Comparison of ENCODE assay signal across 1 cellular context in the genomic region with DNA sequence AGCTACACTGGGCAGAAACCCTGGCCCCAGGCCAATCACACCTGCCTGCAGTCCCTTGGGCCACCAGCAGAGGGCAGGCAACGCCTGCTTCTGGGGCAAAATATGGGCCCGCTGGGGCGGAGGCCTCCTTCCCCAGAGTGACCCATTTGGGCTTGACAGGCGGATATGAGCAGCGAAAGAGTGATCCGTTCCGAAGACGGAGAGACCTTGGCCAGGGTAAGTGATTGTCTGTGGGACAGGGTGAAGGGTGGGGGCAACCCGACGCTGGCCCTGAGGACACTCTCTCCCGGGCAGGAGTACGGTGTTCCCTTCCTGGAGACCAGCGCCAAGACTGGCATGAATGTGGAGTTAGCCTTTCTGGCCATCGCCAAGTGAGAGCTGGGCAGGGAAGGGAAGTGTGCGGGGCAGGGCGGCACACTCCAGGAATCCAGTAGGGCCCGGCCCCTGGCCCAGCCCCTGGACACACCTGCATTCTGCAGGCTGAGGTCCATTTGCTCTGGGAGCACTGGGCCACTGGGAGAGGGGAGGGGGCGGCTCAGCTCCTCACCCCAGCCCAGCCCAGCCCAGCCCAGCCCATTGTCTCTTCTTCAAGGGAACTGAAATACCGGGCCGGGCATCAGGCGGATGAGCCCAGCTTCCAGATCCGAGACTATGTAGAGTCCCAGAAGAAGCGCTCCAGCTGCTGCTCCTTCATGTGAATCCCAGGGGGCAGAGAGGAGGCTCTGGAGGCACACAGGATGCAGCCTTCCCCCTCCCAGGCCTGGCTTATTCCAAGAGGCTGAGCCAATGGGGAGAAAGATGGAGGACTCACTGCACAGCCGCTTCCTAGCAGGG.
TF ChIP-seq lines count a peak whose summit lies in the region.

No MANE protein-coding gene starts in this region.

TF ChIP-seq in HepG2, 621 proteins besides CTCF, POLR2A, EP300 and RAD21 (continued from another document and continues in another):
- TF ChIP-seq, protein P1, sequence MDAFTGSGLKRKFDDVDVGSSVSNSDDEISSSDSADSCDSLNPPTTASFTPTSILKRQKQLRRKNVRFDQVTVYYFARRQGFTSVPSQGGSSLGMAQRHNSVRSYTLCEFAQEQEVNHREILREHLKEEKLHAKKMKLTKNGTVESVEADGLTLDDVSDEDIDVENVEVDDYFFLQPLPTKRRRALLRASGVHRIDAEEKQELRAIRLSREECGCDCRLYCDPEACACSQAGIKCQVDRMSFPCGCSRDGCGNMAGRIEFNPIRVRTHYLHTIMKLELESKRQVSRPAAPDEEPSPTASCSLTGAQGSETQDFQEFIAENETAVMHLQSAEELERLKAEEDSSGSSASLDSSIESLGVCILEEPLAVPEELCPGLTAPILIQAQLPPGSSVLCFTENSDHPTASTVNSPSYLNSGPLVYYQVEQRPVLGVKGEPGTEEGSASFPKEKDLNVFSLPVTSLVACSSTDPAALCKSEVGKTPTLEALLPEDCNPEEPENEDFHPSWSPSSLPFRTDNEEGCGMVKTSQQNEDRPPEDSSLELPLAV (CRISPR knock-in tag; conservative IDR thresholded peaks at IDR 0.05; ENCODE audit: low read depth): no peak
- TF ChIP-seq, protein P2, sequence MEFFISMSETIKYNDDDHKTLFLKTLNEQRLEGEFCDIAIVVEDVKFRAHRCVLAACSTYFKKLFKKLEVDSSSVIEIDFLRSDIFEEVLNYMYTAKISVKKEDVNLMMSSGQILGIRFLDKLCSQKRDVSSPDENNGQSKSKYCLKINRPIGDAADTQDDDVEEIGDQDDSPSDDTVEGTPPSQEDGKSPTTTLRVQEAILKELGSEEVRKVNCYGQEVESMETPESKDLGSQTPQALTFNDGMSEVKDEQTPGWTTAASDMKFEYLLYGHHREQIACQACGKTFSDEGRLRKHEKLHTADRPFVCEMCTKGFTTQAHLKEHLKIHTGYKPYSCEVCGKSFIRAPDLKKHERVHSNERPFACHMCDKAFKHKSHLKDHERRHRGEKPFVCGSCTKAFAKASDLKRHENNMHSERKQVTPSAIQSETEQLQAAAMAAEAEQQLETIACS (CRISPR knock-in tag; IDR thresholded peaks at IDR 0.05): no peak
- no peak for TF ChIP-seq ZNF484 (CRISPR knock-in tag; IDR thresholded peaks at IDR 0.05; ENCODE audit: borderline replicate concordance, low read depth)
- TF ChIP-seq TP53 (CRISPR knock-in tag; conservative IDR thresholded peaks at IDR 0.05): 0 out of 2 replicates have a peak, but pooled peaks have one; percentile 68
- TF ChIP-seq ZFX (CRISPR knock-in tag; IDR thresholded peaks at IDR 0.05; ENCODE audit: low read depth): peak; percentile 82
- TF ChIP-seq ZNF782 (CRISPR knock-in tag; IDR thresholded peaks at IDR 0.05; ENCODE audit: borderline replicate concordance): 0 out of 2 replicates have a peak, but pooled peaks have one; percentile 20
- TF ChIP-seq, protein P3, sequence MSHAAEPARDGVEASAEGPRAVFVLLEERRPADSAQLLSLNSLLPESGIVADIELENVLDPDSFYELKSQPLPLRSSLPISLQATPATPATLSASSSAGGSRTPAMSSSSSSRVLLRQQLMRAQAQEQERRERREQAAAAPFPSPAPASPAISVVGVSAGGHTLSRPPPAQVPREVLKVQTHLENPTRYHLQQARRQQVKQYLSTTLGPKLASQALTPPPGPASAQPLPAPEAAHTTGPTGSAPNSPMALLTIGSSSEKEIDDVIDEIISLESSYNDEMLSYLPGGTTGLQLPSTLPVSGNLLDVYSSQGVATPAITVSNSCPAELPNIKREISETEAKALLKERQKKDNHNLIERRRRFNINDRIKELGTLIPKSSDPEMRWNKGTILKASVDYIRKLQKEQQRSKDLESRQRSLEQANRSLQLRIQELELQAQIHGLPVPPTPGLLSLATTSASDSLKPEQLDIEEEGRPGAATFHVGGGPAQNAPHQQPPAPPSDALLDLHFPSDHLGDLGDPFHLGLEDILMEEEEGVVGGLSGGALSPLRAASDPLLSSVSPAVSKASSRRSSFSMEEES (CRISPR knock-in tag; IDR thresholded peaks at IDR 0.05): 0 out of 2 replicates have a peak, but pooled peaks have one; percentile 30
- TF ChIP-seq ZNF614 (CRISPR knock-in tag; IDR thresholded peaks at IDR 0.05; ENCODE audit: borderline replicate concordance): peak; percentile 81; the same call in 1 of the 2 replicates
- no peak for TF ChIP-seq SMARCC2 (IDR thresholded peaks at IDR 0.05)
- TF ChIP-seq MIER3 (CRISPR knock-in tag; IDR thresholded peaks at IDR 0.05; ENCODE audit: borderline replicate concordance): no peak
- TF ChIP-seq NKX3-1 (CRISPR knock-in tag; IDR thresholded peaks at IDR 0.05): peak; percentile 10; the same call in 1 of the 2 replicates
- TF ChIP-seq NFATC3 (CRISPR knock-in tag; IDR thresholded peaks at IDR 0.05): 0 out of 2 replicates have a peak, but pooled peaks have one; percentile 85
- TF ChIP-seq ZBTB1 (CRISPR knock-in tag; IDR thresholded peaks at IDR 0.05; ENCODE audit: borderline replicate concordance): no peak
- TF ChIP-seq ZNF121 (CRISPR knock-in tag; IDR thresholded peaks at IDR 0.05): peak; percentile 80
- TF ChIP-seq ELF3 (CRISPR knock-in tag; IDR thresholded peaks at IDR 0.05): peak; percentile 73
- no peak for TF ChIP-seq ZNF224 (CRISPR knock-in tag; IDR thresholded peaks at IDR 0.05)
- peak; percentile 97 for TF ChIP-seq KDM2A (CRISPR knock-in tag; IDR thresholded peaks at IDR 0.05; ENCODE audit: borderline replicate concordance, low read depth)
- peak; percentile 65 for TF ChIP-seq FOXO1 (CRISPR knock-in tag; IDR thresholded peaks at IDR 0.05)
- peak; percentile 80; the same call in 1 of the 2 replicates for TF ChIP-seq ZNF839 (CRISPR knock-in tag; IDR thresholded peaks at IDR 0.05; ENCODE audit: borderline replicate concordance)
- 0 out of 2 replicates have a peak, but pooled peaks have one; percentile 60 for TF ChIP-seq ZNF607 (CRISPR knock-in tag; IDR thresholded peaks at IDR 0.05; ENCODE audit: borderline replicate concordance)
- TF ChIP-seq SKI (IDR thresholded peaks at IDR 0.05; ENCODE audit: partially characterized antibody): no peak
- peak; percentile 51; the same call in 1 of the 2 replicates for TF ChIP-seq BHLHE40 (IDR thresholded peaks at IDR 0.05; ENCODE audit: low read length)
- TF ChIP-seq, protein P4, sequence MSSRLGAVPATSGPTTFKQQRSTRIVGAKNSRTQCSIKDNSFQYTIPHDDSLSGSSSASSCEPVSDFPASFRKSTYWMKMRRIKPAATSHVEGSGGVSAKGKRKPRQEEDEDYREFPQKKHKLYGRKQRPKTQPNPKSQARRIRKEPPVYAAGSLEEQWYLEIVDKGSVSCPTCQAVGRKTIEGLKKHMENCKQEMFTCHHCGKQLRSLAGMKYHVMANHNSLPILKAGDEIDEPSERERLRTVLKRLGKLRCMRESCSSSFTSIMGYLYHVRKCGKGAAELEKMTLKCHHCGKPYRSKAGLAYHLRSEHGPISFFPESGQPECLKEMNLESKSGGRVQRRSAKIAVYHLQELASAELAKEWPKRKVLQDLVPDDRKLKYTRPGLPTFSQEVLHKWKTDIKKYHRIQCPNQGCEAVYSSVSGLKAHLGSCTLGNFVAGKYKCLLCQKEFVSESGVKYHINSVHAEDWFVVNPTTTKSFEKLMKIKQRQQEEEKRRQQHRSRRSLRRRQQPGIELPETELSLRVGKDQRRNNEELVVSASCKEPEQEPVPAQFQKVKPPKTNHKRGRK (CRISPR knock-in tag; IDR thresholded peaks at IDR 0.05): no peak
- TF ChIP-seq MIXL1 (CRISPR knock-in tag; IDR thresholded peaks at IDR 0.05): peak; percentile 72; the same call in 1 of the 2 replicates
- TF ChIP-seq MIER2 (CRISPR knock-in tag; IDR thresholded peaks at IDR 0.05): peak; percentile 50; the same call in 1 of the 2 replicates
- TF ChIP-seq GTF3A (CRISPR knock-in tag; conservative IDR thresholded peaks at IDR 0.05): no peak
- TF ChIP-seq PHF8 (CRISPR knock-in tag; IDR thresholded peaks at IDR 0.05): peak; percentile 59
- 0 out of 2 replicates have a peak, but pooled peaks have one; percentile 19 for TF ChIP-seq ZNF567 (CRISPR knock-in tag; IDR thresholded peaks at IDR 0.05; ENCODE audit: borderline replicate concordance)
- TF ChIP-seq, protein P5, sequence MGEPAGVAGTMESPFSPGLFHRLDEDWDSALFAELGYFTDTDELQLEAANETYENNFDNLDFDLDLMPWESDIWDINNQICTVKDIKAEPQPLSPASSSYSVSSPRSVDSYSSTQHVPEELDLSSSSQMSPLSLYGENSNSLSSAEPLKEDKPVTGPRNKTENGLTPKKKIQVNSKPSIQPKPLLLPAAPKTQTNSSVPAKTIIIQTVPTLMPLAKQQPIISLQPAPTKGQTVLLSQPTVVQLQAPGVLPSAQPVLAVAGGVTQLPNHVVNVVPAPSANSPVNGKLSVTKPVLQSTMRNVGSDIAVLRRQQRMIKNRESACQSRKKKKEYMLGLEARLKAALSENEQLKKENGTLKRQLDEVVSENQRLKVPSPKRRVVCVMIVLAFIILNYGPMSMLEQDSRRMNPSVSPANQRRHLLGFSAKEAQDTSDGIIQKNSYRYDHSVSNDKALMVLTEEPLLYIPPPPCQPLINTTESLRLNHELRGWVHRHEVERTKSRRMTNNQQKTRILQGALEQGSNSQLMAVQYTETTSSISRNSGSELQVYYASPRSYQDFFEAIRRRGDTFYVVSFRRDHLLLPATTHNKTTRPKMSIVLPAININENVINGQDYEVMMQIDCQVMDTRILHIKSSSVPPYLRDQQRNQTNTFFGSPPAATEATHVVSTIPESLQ (CRISPR knock-in tag; conservative IDR thresholded peaks at IDR 0.05): peak; percentile 78; the same call in 1 of the 2 replicates
- peak; percentile 70 for TF ChIP-seq KAT8 (CRISPR knock-in tag; IDR thresholded peaks at IDR 0.05)
- TF ChIP-seq, protein P6, sequence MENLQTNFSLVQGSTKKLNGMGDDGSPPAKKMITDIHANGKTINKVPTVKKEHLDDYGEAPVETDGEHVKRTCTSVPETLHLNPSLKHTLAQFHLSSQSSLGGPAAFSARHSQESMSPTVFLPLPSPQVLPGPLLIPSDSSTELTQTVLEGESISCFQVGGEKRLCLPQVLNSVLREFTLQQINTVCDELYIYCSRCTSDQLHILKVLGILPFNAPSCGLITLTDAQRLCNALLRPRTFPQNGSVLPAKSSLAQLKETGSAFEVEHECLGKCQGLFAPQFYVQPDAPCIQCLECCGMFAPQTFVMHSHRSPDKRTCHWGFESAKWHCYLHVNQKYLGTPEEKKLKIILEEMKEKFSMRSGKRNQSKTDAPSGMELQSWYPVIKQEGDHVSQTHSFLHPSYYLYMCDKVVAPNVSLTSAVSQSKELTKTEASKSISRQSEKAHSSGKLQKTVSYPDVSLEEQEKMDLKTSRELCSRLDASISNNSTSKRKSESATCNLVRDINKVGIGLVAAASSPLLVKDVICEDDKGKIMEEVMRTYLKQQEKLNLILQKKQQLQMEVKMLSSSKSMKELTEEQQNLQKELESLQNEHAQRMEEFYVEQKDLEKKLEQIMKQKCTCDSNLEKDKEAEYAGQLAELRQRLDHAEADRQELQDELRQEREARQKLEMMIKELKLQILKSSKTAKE (CRISPR knock-in tag; IDR thresholded peaks at IDR 0.05; ENCODE audit: borderline replicate concordance): no peak
- TF ChIP-seq, protein P7, sequence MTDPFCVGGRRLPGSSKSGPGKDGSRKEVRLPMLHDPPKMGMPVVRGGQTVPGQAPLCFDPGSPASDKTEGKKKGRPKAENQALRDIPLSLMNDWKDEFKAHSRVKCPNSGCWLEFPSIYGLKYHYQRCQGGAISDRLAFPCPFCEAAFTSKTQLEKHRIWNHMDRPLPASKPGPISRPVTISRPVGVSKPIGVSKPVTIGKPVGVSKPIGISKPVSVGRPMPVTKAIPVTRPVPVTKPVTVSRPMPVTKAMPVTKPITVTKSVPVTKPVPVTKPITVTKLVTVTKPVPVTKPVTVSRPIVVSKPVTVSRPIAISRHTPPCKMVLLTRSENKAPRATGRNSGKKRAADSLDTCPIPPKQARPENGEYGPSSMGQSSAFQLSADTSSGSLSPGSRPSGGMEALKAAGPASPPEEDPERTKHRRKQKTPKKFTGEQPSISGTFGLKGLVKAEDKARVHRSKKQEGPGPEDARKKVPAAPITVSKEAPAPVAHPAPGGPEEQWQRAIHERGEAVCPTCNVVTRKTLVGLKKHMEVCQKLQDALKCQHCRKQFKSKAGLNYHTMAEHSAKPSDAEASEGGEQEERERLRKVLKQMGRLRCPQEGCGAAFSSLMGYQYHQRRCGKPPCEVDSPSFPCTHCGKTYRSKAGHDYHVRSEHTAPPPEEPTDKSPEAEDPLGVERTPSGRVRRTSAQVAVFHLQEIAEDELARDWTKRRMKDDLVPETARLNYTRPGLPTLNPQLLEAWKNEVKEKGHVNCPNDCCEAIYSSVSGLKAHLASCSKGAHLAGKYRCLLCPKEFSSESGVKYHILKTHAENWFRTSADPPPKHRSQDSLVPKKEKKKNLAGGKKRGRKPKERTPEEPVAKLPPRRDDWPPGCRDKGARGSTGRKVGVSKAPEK (CRISPR knock-in tag; IDR thresholded peaks at IDR 0.05; ENCODE audit: borderline replicate concordance): 0 out of 2 replicates have a peak, but pooled peaks have one; percentile 55
- no peak for TF ChIP-seq U2AF2 (IDR thresholded peaks at IDR 0.05; ENCODE audit: low read depth, low read length)
- TF ChIP-seq ZNF124 (CRISPR knock-in tag; IDR thresholded peaks at IDR 0.05): peak; percentile 78; the same call in 1 of the 2 replicates
- TF ChIP-seq ZNF720 (CRISPR knock-in tag; IDR thresholded peaks at IDR 0.05): no peak
- TF ChIP-seq ZNF530 (CRISPR knock-in tag; IDR thresholded peaks at IDR 0.05; ENCODE audit: low read depth): no peak
- peak; percentile 44 for TF ChIP-seq AGO1 (IDR thresholded peaks at IDR 0.05; ENCODE audit: low read depth, low read length, poor library complexity, severe bottlenecking)
- TF ChIP-seq, protein P8, sequence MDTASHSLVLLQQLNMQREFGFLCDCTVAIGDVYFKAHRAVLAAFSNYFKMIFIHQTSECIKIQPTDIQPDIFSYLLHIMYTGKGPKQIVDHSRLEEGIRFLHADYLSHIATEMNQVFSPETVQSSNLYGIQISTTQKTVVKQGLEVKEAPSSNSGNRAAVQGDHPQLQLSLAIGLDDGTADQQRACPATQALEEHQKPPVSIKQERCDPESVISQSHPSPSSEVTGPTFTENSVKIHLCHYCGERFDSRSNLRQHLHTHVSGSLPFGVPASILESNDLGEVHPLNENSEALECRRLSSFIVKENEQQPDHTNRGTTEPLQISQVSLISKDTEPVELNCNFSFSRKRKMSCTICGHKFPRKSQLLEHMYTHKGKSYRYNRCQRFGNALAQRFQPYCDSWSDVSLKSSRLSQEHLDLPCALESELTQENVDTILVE (CRISPR knock-in tag; IDR thresholded peaks at IDR 0.05): 0 out of 2 replicates have a peak, but pooled peaks have one; percentile 52
- TF ChIP-seq, protein P9, sequence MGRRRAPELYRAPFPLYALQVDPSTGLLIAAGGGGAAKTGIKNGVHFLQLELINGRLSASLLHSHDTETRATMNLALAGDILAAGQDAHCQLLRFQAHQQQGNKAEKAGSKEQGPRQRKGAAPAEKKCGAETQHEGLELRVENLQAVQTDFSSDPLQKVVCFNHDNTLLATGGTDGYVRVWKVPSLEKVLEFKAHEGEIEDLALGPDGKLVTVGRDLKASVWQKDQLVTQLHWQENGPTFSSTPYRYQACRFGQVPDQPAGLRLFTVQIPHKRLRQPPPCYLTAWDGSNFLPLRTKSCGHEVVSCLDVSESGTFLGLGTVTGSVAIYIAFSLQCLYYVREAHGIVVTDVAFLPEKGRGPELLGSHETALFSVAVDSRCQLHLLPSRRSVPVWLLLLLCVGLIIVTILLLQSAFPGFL (CRISPR knock-in tag; IDR thresholded peaks at IDR 0.05): peak; percentile 57; the same call in 1 of the 2 replicates
- TF ChIP-seq NR2C2 (CRISPR knock-in tag; IDR thresholded peaks at IDR 0.05; ENCODE audit: borderline replicate concordance): peak; percentile 10; the same call in 1 of the 2 replicates
- TF ChIP-seq ZSCAN9 (CRISPR knock-in tag; IDR thresholded peaks at IDR 0.05; ENCODE audit: borderline replicate concordance): 0 out of 2 replicates have a peak, but pooled peaks have one; percentile 57
- 0 out of 2 replicates have a peak, but pooled peaks have one; percentile 37 for TF ChIP-seq KMT2A (CRISPR knock-in tag; IDR thresholded peaks at IDR 0.05)
- TF ChIP-seq ZNF550 (CRISPR knock-in tag; IDR thresholded peaks at IDR 0.05; ENCODE audit: borderline replicate concordance): no peak
- TF ChIP-seq ZNF652 (CRISPR knock-in tag; IDR thresholded peaks at IDR 0.05; ENCODE audit: borderline replicate concordance, low read depth): peak; percentile 55; the same call in 1 of the 2 replicates
- TF ChIP-seq HIVEP1 (CRISPR knock-in tag; IDR thresholded peaks at IDR 0.05): peak; percentile 73
